In the genomic region with DNA sequence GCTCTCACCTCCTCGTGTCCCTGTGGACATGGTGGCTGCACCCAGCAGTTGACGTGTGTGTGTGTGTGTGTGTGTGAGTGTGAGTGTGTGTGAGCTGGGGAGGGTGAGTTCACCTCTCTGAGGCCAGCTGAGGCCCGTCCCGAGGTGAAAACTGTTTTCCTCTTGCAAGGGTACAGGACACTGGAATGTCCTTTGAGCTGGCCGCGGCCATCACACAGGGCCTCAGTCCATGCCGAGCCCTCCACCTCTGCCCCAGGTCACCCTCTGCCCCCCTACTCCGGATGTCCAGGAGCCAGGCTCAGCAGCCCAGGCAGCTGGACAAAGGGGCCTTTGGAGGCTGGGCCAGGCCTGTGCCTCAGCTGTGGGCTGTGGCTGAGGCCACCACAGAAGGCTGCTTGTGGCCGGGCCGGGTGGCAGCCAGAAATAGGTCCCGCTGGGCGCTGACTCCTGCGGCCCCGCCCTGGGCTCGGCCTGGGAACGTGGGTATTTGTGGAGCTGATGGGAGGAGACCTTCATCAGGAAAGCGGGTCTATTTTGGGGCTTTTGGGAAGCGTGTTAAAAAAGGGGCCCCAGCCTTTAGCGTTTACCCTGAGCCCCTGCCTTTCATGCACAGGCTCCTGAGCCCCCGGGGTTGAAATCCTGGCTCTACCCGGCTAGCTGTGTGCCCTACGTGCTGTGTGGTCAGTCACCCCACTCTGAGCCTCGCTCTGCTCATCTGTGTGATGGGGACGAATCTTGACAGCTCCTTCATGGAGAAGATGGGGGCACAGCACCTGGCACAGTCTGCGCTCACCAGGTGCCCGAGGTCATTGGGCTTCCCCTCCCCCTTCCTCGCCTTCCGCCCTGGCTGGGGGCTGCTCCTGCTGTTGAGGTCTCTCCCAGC, we compare ENCODE assay signal across 14 cellular contexts.
A peak's percentile ranks its signal among the peaks of the same experiment; 100 is the strongest.
DNase-seq lines count a peak whose midpoint lies in the region; ATAC-seq and TF ChIP-seq lines count a peak whose summit lies in the region.
"Had no signal": no experiment of that assay in that cellular context is flagged by ENCODE, and none has a peak within 500 bp of the region (broad histone marks: within the 10 kb centered on the region; RNA-seq: fewer than 3 reads in every experiment).

No MANE protein-coding gene starts in this region.

- no peaks in the 10 kb centered on the region for H3K36me3 ChIP-seq in left lung
- H3K36me3 ChIP-seq: WERI-Rb-1 had no signal

- peaks cover 0 to 4% of the 10 kb centered on the region in 2 donors for H3K4me1 ChIP-seq in left lung

- no peaks in the 10 kb centered on the region for H3K27me3 ChIP-seq in dorsolateral prefrontal cortex
- H3K27me3 ChIP-seq in left lung: peaks cover 0 to 21% of the 10 kb centered on the region in 2 donors
- H3K27me3 ChIP-seq: foreskin keratinocyte had no signal

- intact Hi-C loops in dorsolateral prefrontal cortex (cut with DNase I) (loop anchor here (5.0 kb wide), 2 partner anchors 51 to 64 kb away; no protein-coding TSS in a partner anchor), left lung (cut with DNase I) (no loop called here)

- no peaks in the 10 kb centered on the region for H3K9me3 ChIP-seq in left lung

- H3K27ac ChIP-seq in dorsolateral prefrontal cortex: peak overlapping the region; percentile 57 to 95 (median 90)
- no peak overlapping the region for H3K27ac ChIP-seq in left lung
- H3K27ac ChIP-seq: foreskin keratinocyte, WERI-Rb-1 had no signal

- peak in 9 of 14 donors; percentile 3 to 62 (median 28) for DNase-seq in C1 segment of cervical spinal cord (lab: John Stamatoyannopoulos, UW)
- peak in 9 of 10 donors; percentile 58 to 84 (median 74) for DNase-seq in dorsolateral prefrontal cortex
- DNase-seq in left lung: peak in 1 of 2 donors; percentile 25
- DNase-seq in retina: peak; percentile 42
- no peak for DNase-seq in cerebellar cortex (ENCODE audit: low spot score)
- no peak for DNase-seq in middle frontal gyrus (ENCODE audit: extremely low spot score, low spot score)
- no peak for DNase-seq in NCI-H1105 treated with DMSO at 0.1 percent for 48 hours (lab: John Stamatoyannopoulos, UW)
- DNase-seq: ACHN; activated CD8-positive, alpha-beta memory T cell treated with anti-CD3 and anti-CD28 coated beads, Interleukin-2, amount 50 U/mL, for 4 hours; foreskin keratinocyte; NCI-H2081; WERI-Rb-1 had no signal

- H3K4me3 ChIP-seq in dorsolateral prefrontal cortex (peak overlapping the region in 20 of 59 donors; percentile 0 to 39 (median 20)), left lung (no peak overlapping the region)

- ATAC-seq in left lung (peak; percentile 12), HG02970 (IDR thresholded peaks at IDR 0.05; ENCODE audit: low FRiP score, unreplicated experiment) (no peak)
- ATAC-seq: foreskin keratinocyte, SK-N-SH treated with all-trans-retinoic acid at 6 μM for 48 hours had no signal

- peak in 3 of 56 donors; percentile 11 to 17 (median 12) for TF ChIP-seq CTCF in dorsolateral prefrontal cortex (IDR thresholded peaks at IDR 0.05 in 54 of 56, conservative IDR thresholded peaks at IDR 0.05 in 2 of 56; ENCODE audit: low read depth in 1 of 56, partially characterized antibody in 56 of 56)
- no peak for TF ChIP-seq CTCF in left lung (IDR thresholded peaks at IDR 0.05)

Comparison
In these comparisons a context has a peak if more than half of its experiments do, and no peak if none do; other contexts are left out.
1. DNase-seq: peak in C1 segment of cervical spinal cord (9 of 14), dorsolateral prefrontal cortex (9 of 10) and retina (single experiment); none in cerebellar cortex (single experiment), middle frontal gyrus (single experiment) and NCI-H1105 treated with DMSO at 0.1 percent for 48 hours (single experiment).
2. H3K27ac ChIP-seq: peak in dorsolateral prefrontal cortex (59 of 59); none in left lung (0 of 2).
3. intact Hi-C loops: an anchor here in dorsolateral prefrontal cortex (5.0 kb wide); none called in left lung.